Comparison of ENCODE assay signal across 10 cellular contexts in the genomic region with DNA sequence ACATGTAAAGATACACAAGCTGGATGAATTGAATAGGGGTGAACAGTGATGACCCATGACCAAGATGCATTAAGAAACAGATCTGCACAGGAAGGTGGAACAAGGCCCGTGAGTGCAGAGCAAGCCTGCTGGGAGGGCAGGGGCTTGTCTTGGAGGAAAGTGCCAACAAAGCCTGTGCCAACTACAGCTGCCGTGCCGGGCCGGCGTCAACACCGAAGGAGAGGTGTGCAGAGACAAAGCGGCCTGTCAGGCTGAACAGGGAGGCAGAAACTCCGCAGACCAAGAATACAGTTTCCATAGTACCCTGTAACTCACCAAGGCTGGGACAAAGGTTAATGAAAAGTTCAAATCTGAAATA. TPM values are rescaled to one million over a fixed set of nuclear protein-coding genes. Genes with fewer than 3 reads are reported as not detected.
DNase-seq lines count a peak whose midpoint lies in the region; ATAC-seq and TF ChIP-seq lines count a peak whose summit lies in the region.
"Had no signal": no experiment of that assay in that cellular context is flagged by ENCODE, and none has a peak within 500 bp of the region (broad histone marks: within the 10 kb centered on the region; RNA-seq: fewer than 3 reads in every experiment).

No MANE protein-coding gene starts in this region.

- no peaks in the 10 kb centered on the region for H3K9me3 ChIP-seq in stomach smooth muscle (ENCODE audit: control insufficient read depth in 2 of 2, low read length in 2 of 2)
- H3K9me3 ChIP-seq: BE2C had no signal

- H3K27me3 ChIP-seq in stomach smooth muscle (ENCODE audit: control insufficient read depth in 1 of 2, insufficient read depth in 2 of 2, low read length in 2 of 2), result no peaks in the 10 kb centered on the region
- H3K27me3 ChIP-seq: BE2C had no signal

- CTCF ChIA-PET in activated CD4-positive, alpha-beta memory T cell treated with anti-CD3 and anti-CD28 coated beads for 36 hours (lab: Charles Lee), result no interaction called here
- CTCF ChIA-PET in activated CD4-positive, alpha-beta memory T cell treated with anti-CD3 and anti-CD28 coated beads, Interleukin-2, amount 10 ng/mL, durations not matched to agents 7 days and 5 days (lab: Charles Lee), result no interaction called here

- no peak for TF ChIP-seq POLR2A in GM18505 (IDR thresholded peaks at IDR 0.05; ENCODE audit: borderline replicate concordance, extremely low read depth, insufficient read depth, insufficient read length)

- H3K4me1 Mint-ChIP-seq in activated CD4-positive, alpha-beta memory T cell treated with anti-CD3 and anti-CD28 coated beads for 36 hours (ENCODE audit: low read depth), result peaks cover 93% of the 10 kb centered on the region
- H3K4me1 Mint-ChIP-seq in activated CD4-positive, alpha-beta memory T cell treated with anti-CD3 and anti-CD28 coated beads, Interleukin-2, amount 10 ng/mL, durations not matched to agents 7 days and 5 days, result peaks cover 89% of the 10 kb centered on the region
- peaks cover 81% of the 10 kb centered on the region for H3K4me1 Mint-ChIP-seq in activated naive CD8-positive, alpha-beta T cell treated with anti-CD3 and anti-CD28 coated beads, Interleukin-2, amount 10 ng/mL, durations not matched to agents 7 days and 5 days

- intact Hi-C loops in activated CD4-positive, alpha-beta memory T cell treated with anti-CD3 and anti-CD28 coated beads for 36 hours (cut with micrococcal nuclease), result loop anchor here (5.0 kb wide), 2 partner anchors 36 to 44 kb away; no protein-coding TSS in a partner anchor

- ATAC-seq in activated naive CD8-positive, alpha-beta T cell treated with anti-CD3 and anti-CD28 coated beads, Interleukin-2, amount 10 ng/mL, durations not matched to agents 7 days and 5 days (ENCODE audit: low read depth), result no peak
- ATAC-seq in left lobe of liver (peak; percentile 30), HG03378 (IDR thresholded peaks at IDR 0.05; ENCODE audit: unreplicated experiment) (no peak), GM18505 (IDR thresholded peaks at IDR 0.05; ENCODE audit: unreplicated experiment) (no peak), HG03045 (IDR thresholded peaks at IDR 0.05; ENCODE audit: unreplicated experiment) (no peak)

- H3K36me3 Mint-ChIP-seq in activated CD4-positive, alpha-beta memory T cell treated with anti-CD3 and anti-CD28 coated beads for 36 hours, result peaks cover 8% of the 10 kb centered on the region
- peaks cover 22% of the 10 kb centered on the region for H3K36me3 Mint-ChIP-seq in activated CD4-positive, alpha-beta memory T cell treated with anti-CD3 and anti-CD28 coated beads, Interleukin-2, amount 10 ng/mL, durations not matched to agents 7 days and 5 days (ENCODE audit: low read depth)
- H3K36me3 Mint-ChIP-seq in activated naive CD8-positive, alpha-beta T cell treated with anti-CD3 and anti-CD28 coated beads, Interleukin-2, amount 10 ng/mL, durations not matched to agents 7 days and 5 days, result peaks cover 6% of the 10 kb centered on the region

- no peaks in the 10 kb centered on the region for H3K27me3 Mint-ChIP-seq in activated CD4-positive, alpha-beta memory T cell treated with anti-CD3 and anti-CD28 coated beads for 36 hours
- H3K27me3 Mint-ChIP-seq in activated CD4-positive, alpha-beta memory T cell treated with anti-CD3 and anti-CD28 coated beads, Interleukin-2, amount 10 ng/mL, durations not matched to agents 7 days and 5 days, result no peaks in the 10 kb centered on the region
- no peaks in the 10 kb centered on the region for H3K27me3 Mint-ChIP-seq in activated naive CD8-positive, alpha-beta T cell treated with anti-CD3 and anti-CD28 coated beads, Interleukin-2, amount 10 ng/mL, durations not matched to agents 7 days and 5 days

- H3K36me3 ChIP-seq in stomach smooth muscle (ENCODE audit: control insufficient read depth in 2 of 2, insufficient read depth in 2 of 2, low read length in 2 of 2), result peaks cover 0 to 2% of the 10 kb centered on the region in 2 donors
- H3K36me3 ChIP-seq: BE2C had no signal

- no peak overlapping the region for H3K9ac ChIP-seq in stomach smooth muscle (ENCODE audit: low read length in 2 of 2)

- H3K4me3 Mint-ChIP-seq in activated CD4-positive, alpha-beta memory T cell treated with anti-CD3 and anti-CD28 coated beads for 36 hours, result no peak overlapping the region
- no peak overlapping the region for H3K4me3 Mint-ChIP-seq in activated CD4-positive, alpha-beta memory T cell treated with anti-CD3 and anti-CD28 coated beads, Interleukin-2, amount 10 ng/mL, durations not matched to agents 7 days and 5 days
- H3K4me3 Mint-ChIP-seq in activated naive CD8-positive, alpha-beta T cell treated with anti-CD3 and anti-CD28 coated beads, Interleukin-2, amount 10 ng/mL, durations not matched to agents 7 days and 5 days, result peak overlapping the region; percentile 65
- H3K4me3 Mint-ChIP-seq: activated naive CD4-positive, alpha-beta T cell treated with anti-CD3 and anti-CD28 coated beads for 36 hours had no signal

- H3K4me1 ChIP-seq in stomach smooth muscle (ENCODE audit: control insufficient read depth, insufficient read depth, low read length), result peaks cover 66% of the 10 kb centered on the region

- no peaks in the 10 kb centered on the region for H3K9me3 Mint-ChIP-seq in activated CD4-positive, alpha-beta memory T cell treated with anti-CD3 and anti-CD28 coated beads for 36 hours
- no peaks in the 10 kb centered on the region for H3K9me3 Mint-ChIP-seq in activated CD4-positive, alpha-beta memory T cell treated with anti-CD3 and anti-CD28 coated beads, Interleukin-2, amount 10 ng/mL, durations not matched to agents 7 days and 5 days
- H3K9me3 Mint-ChIP-seq in activated naive CD8-positive, alpha-beta T cell treated with anti-CD3 and anti-CD28 coated beads, Interleukin-2, amount 10 ng/mL, durations not matched to agents 7 days and 5 days, result no peaks in the 10 kb centered on the region
- H3K9me3 Mint-ChIP-seq: activated naive CD4-positive, alpha-beta T cell treated with anti-CD3 and anti-CD28 coated beads for 36 hours had no signal

- peak overlapping the region; percentile 50 to 52 for H3K4me3 ChIP-seq in stomach smooth muscle (ENCODE audit: low read length in 2 of 2)

- no peak for DNase-seq in activated CD4-positive, alpha-beta memory T cell treated with anti-CD3 and anti-CD28 coated beads for 36 hours
- no peak for DNase-seq in activated CD4-positive, alpha-beta memory T cell treated with anti-CD3 and anti-CD28 coated beads, Interleukin-2, amount 10 ng/mL, durations not matched to agents 7 days and 5 days
- no peak for DNase-seq in activated naive CD8-positive, alpha-beta T cell treated with anti-CD3 and anti-CD28 coated beads, Interleukin-2, amount 10 ng/mL, durations not matched to agents 7 days and 5 days
- DNase-seq in left lobe of liver (ENCODE audit: low spot score), result no peak
- DNase-seq: activated naive CD4-positive, alpha-beta T cell treated with anti-CD3 and anti-CD28 coated beads for 36 hours had no signal

- peak overlapping the region; percentile 31 for H3K27ac ChIP-seq in stomach smooth muscle (ENCODE audit: low read length)

- H3K27ac Mint-ChIP-seq in activated CD4-positive, alpha-beta memory T cell treated with anti-CD3 and anti-CD28 coated beads for 36 hours, result peak overlapping the region; percentile 38
- no peak overlapping the region for H3K27ac Mint-ChIP-seq in activated CD4-positive, alpha-beta memory T cell treated with anti-CD3 and anti-CD28 coated beads, Interleukin-2, amount 10 ng/mL, durations not matched to agents 7 days and 5 days
- H3K27ac Mint-ChIP-seq in activated naive CD8-positive, alpha-beta T cell treated with anti-CD3 and anti-CD28 coated beads, Interleukin-2, amount 10 ng/mL, durations not matched to agents 7 days and 5 days, result no peak overlapping the region

- POLR2A ChIA-PET in activated CD4-positive, alpha-beta memory T cell treated with anti-CD3 and anti-CD28 coated beads for 36 hours (lab: Charles Lee), result no interaction called here
- POLR2A ChIA-PET in activated CD4-positive, alpha-beta memory T cell treated with anti-CD3 and anti-CD28 coated beads, Interleukin-2, amount 10 ng/mL, durations not matched to agents 7 days and 5 days (lab: Charles Lee), result no interaction called here
- POLR2A ChIA-PET in activated naive CD8-positive, alpha-beta T cell treated with anti-CD3 and anti-CD28 coated beads, Interleukin-2, amount 10 ng/mL, durations not matched to agents 7 days and 5 days (lab: Charles Lee), result no interaction called here

RNA-seq across cellular contexts. Expression of a gene that starts 46.7 kb away (rescaled TPM):
- total RNA-seq in activated CD4-positive, alpha-beta memory T cell treated with anti-CD3 and anti-CD28 coated beads for 36 hours, result 100 to 1,000 TPM; 126 to 133 TPM
- total RNA-seq in activated CD4-positive, alpha-beta memory T cell treated with anti-CD3 and anti-CD28 coated beads, Interleukin-2, amount 10 ng/mL, durations not matched to agents 7 days and 5 days, result 100 to 1,000 TPM; 199 to 208 TPM
- 100 to 1,000 TPM; 213 to 217 TPM for total RNA-seq in activated naive CD8-positive, alpha-beta T cell treated with anti-CD3 and anti-CD28 coated beads, Interleukin-2, amount 10 ng/mL, durations not matched to agents 7 days and 5 days
- total RNA-seq in left lobe of liver, result 50.7 TPM
